9 cellular contexts compared by ENCODE assay signal in the genomic region with DNA sequence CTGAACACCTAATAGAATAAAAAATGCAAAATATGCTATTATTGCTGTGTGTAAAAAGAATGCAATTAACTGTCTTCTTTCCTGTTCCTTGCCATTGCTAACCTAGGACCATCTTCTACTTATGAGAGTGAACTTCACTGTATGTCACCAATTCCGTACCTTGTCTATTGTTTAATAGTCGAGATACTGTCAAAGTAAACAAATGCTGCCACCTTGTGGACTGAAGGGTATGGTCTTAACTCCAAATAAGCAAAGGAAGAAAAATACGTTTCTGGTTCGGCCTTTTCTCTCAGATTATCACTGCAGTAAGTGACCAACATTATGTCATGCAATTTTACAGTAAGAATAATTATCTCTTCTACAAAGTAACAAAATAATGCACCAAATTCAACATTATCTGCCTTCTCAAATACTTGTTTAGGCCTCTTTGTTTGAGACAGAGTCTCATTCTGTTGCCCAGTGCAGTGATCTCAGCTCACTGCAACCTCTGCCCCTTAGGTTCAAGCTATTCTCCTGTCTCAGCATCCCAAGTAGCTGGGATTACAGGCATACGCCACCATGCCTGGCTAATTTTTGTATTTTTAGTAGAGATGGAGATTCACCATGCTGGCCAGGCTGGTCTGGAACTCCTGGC.
DNase-seq lines count a peak whose midpoint lies in the region; ATAC-seq and TF ChIP-seq lines count a peak whose summit lies in the region.
"Had no signal": no experiment of that assay in that cellular context is flagged by ENCODE, and none has a peak within 500 bp of the region (broad histone marks: within the 10 kb centered on the region; RNA-seq: fewer than 3 reads in every experiment).

No MANE protein-coding gene starts in this region.

- H3K27me3 ChIP-seq in GM23338 (ENCODE audit: insufficient read depth): no peaks in the 10 kb centered on the region

- H3K36me3 Mint-ChIP-seq in GM23338 (ENCODE audit: low read depth): peaks cover 13% of the 10 kb centered on the region; the same call in 2 of the 3 replicates

- TF ChIP-seq CTCF in GM23338 (conservative IDR thresholded peaks at IDR 0.05; ENCODE audit: low read depth in 2 of 2): peak; percentile 86 to 90

- ATAC-seq in GM23338 (peak; percentile 89), esophagus mucosa (peak; percentile 61)

- peaks cover 10% of the 10 kb centered on the region; the same call in 2 of the 3 replicates for H3K4me1 Mint-ChIP-seq in GM23338

- peaks cover 26% of the 10 kb centered on the region for H3K79me2 ChIP-seq in GM23338 (replicated peaks; ENCODE audit: insufficient read depth)

- no peak overlapping the region for H3K4me3 Mint-ChIP-seq in GM23338
- H3K4me3 Mint-ChIP-seq: activated naive CD8-positive, alpha-beta T cell had no signal

- H3K4me1 ChIP-seq in GM23338 (ENCODE audit: insufficient read depth): peaks cover 5% of the 10 kb centered on the region; the same call in 1 of the 2 replicates

- no peak overlapping the region for H3K4me3 ChIP-seq in GM23338

- DNase-seq in ELF-1 (ENCODE audit: low read depth, low spot score) (peak; percentile 28), GM23338 (ENCODE audit: low spot score) (peak; percentile 93), NCI-H146 treated with DMSO at 0.1 percent for 48 hours (lab: John Stamatoyannopoulos, UW; ENCODE audit: unreplicated experiment) (peak; percentile 64), SW480 (ENCODE audit: low spot score) (peak; percentile 58), myocyte (ENCODE audit: low read depth) (peak; percentile 73), islet precursor cell (no peak), mesenteric fat pad (ENCODE audit: low spot score) (no peak)

- H3K4me2 ChIP-seq in GM23338: no peak overlapping the region

- no peaks in the 10 kb centered on the region for H3K9me2 ChIP-seq in GM23338 (ENCODE audit: insufficient read depth)

- no peaks in the 10 kb centered on the region for H3K27me3 Mint-ChIP-seq in GM23338 (ENCODE audit: insufficient read depth, low read depth, poor library complexity)
- H3K27me3 Mint-ChIP-seq: activated naive CD8-positive, alpha-beta T cell had no signal

- no peaks in the 10 kb centered on the region for H3K36me3 ChIP-seq in GM23338 (ENCODE audit: insufficient read depth)

- no peaks in the 10 kb centered on the region; the same call in none of the 2 replicates for H4K20me1 ChIP-seq in GM23338 (replicated peaks; ENCODE audit: insufficient read depth)

- H3K27ac Mint-ChIP-seq in GM23338: no peak overlapping the region
- H3K27ac Mint-ChIP-seq: activated naive CD8-positive, alpha-beta T cell had no signal

- H2AFZ ChIP-seq in GM23338: no peak overlapping the region

- H3F3A ChIP-seq in GM23338 (replicated peaks; ENCODE audit: low read depth): no peaks in the 10 kb centered on the region

- peaks cover 3% of the 10 kb centered on the region; the same call in 2 of the 3 replicates for H3K9me3 Mint-ChIP-seq in GM23338

- H3K27ac ChIP-seq in GM23338 (ENCODE audit: low read depth): no peak overlapping the region; the same call in 1 of the 2 replicates

TF ChIP-seq in GM23338, 12 proteins besides CTCF, POLR2A, EP300 and RAD21:
- TF ChIP-seq JUNB (IDR thresholded peaks at IDR 0.05; ENCODE audit: unreplicated experiment) (no peak), EZH2 (IDR thresholded peaks at IDR 0.05; ENCODE audit: low read depth, unreplicated experiment) (no peak), STAT1 (IDR thresholded peaks at IDR 0.05; ENCODE audit: unreplicated experiment) (no peak), POLR2AphosphoS5 (IDR thresholded peaks at IDR 0.05; ENCODE audit: low read depth) (no peak), EZH2phosphoT487 (IDR thresholded peaks at IDR 0.05; ENCODE audit: unreplicated experiment) (no peak)
- TF ChIP-seq, protein P1, sequence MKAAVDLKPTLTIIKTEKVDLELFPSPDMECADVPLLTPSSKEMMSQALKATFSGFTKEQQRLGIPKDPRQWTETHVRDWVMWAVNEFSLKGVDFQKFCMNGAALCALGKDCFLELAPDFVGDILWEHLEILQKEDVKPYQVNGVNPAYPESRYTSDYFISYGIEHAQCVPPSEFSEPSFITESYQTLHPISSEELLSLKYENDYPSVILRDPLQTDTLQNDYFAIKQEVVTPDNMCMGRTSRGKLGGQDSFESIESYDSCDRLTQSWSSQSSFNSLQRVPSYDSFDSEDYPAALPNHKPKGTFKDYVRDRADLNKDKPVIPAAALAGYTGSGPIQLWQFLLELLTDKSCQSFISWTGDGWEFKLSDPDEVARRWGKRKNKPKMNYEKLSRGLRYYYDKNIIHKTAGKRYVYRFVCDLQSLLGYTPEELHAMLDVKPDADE (IDR thresholded peaks at IDR 0.05): no peak

Comparison
In these comparisons a context has a peak if more than half of its experiments do, and no peak if none do; other contexts are left out.
1. DNase-seq: peak in ELF-1 (single experiment), GM23338 (single experiment), NCI-H146 treated with DMSO at 0.1 percent for 48 hours (single experiment), SW480 (single experiment) and myocyte (single experiment); none in islet precursor cell (single experiment) and mesenteric fat pad (single experiment).